In genomic region chr13:80341098-80341701, GRCh38 we compare ENCODE assay signal across 9 cellular contexts. TPM values are rescaled to one million over a fixed set of nuclear protein-coding genes. Genes with fewer than 3 reads are reported as not detected.
DNase-seq lines count a peak whose midpoint lies in the region; ATAC-seq and TF ChIP-seq lines count a peak whose summit lies in the region.
"Had no signal": no experiment of that assay in that cellular context is flagged by ENCODE, and none has a peak within 500 bp of the region (broad histone marks: within the 10 kb centered on the region; RNA-seq: fewer than 3 reads in every experiment).

Gene SPRY2, minus strand, starts transcription at chr13:80341126. Its CDS starts 3,421 bp downstream, at chr13:80337705.

- peak within 1 kb of the TSS; percentile 100 for H3K27ac Mint-ChIP-seq in endothelial cell (ENCODE audit: unreplicated experiment)

- DNase-seq in AG09319 (ENCODE audit: extremely low read depth, low read depth) (peak; percentile 92), NCI-H2081 (lab: John Stamatoyannopoulos, UW) (peak; percentile 90 to 92), endothelial cell (ENCODE audit: low spot score) (peak; percentile 90), lung microvascular endothelial cell (ENCODE audit: low read depth in 2 of 2) (peak; percentile 97 to 99)
- DNase-seq in stimulated activated naive CD8-positive, alpha-beta T cell treated with anti-CD3 and anti-CD28 coated beads, Interleukin-15, Interleukin-2, amounts not matched to agents 100 U/mL and 50 U/mL, for 24 hours: peak; percentile 61

- peak within 1 kb of the TSS; percentile 98 for H3K4me3 ChIP-seq in WI38 (ENCODE audit: low read depth, low read length)

- H3K27me3 Mint-ChIP-seq in endothelial cell (ENCODE audit: unreplicated experiment): peaks cover 8% of the 10 kb centered on the region

- peak within 1 kb of the TSS; percentile 94 for H3K4me3 Mint-ChIP-seq in endothelial cell (ENCODE audit: unreplicated experiment)

- H3K9me3 Mint-ChIP-seq in endothelial cell (ENCODE audit: unreplicated experiment): no peaks in the 10 kb centered on the region

- ATAC-seq in GM18858 (IDR thresholded peaks at IDR 0.05; ENCODE audit: unreplicated experiment): peak; percentile 52
- ATAC-seq in HG03025 (IDR thresholded peaks at IDR 0.05; ENCODE audit: low FRiP score, unreplicated experiment): peak; percentile 45
- peak; percentile 65 for ATAC-seq in stimulated activated naive CD8-positive, alpha-beta T cell treated with anti-CD3 and anti-CD28 coated beads, Interleukin-15, Interleukin-2, amounts not matched to agents 100 U/mL and 50 U/mL, for 24 hours

- H3K36me3 Mint-ChIP-seq in endothelial cell (ENCODE audit: low read depth, unreplicated experiment): peaks cover 14% of the 10 kb centered on the region

- TF ChIP-seq CTCF in AG09319 (IDR thresholded peaks at IDR 0.05; ENCODE audit: low read depth, low read length) (no peak; the same call in 1 of the 2 replicates), WI38 (IDR thresholded peaks at IDR 0.05; ENCODE audit: low read depth, low read length) (no peak), endothelial cell (IDR thresholded peaks at IDR 0.05; ENCODE audit: unreplicated experiment) (no peak)

- H3K4me1 Mint-ChIP-seq in endothelial cell (ENCODE audit: unreplicated experiment): peaks cover 17% of the 10 kb centered on the region

RNA-seq across cellular contexts. Expression of gene SPRY2, which starts in this region (rescaled TPM):
- total RNA-seq in endothelial cell (ENCODE audit: unreplicated experiment): 21.7 TPM
- total RNA-seq in lung microvascular endothelial cell: 10.2 and 14.7 TPM in 2 replicates
- total RNA-seq: T-helper 1 cell treated with Interleukin-12 subunit alpha and Interleukin-12 subunit beta and Interleukin-4 antibody, amounts not matched to agents 30 ng/mL and 1 ng/mL, for 36 hours had no signal

Comparison
In these comparisons a context has a peak if more than half of its experiments do, and no peak if none do; other contexts are left out.
1. Peak in every context shown above with its lines: DNase-seq, ATAC-seq and H3K4me3 ChIP-seq.